In the genomic region with DNA sequence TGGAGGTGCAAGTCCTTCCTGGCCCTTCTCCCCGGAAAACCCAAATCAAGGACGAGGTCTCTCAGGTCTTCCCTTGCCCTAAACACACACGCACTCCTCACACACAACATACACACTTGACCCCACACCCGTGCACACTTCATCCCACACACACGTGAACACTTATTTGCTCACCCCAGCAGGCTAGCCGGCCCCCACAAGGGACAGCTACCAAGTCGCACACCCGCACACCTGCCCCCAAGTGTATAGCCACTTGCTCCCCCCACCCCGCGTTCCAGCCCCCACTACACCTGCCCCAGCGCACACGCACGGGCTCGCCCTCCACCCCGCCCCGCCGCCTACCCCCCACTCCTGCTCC, we compare ENCODE assay signal across 8 cellular contexts. TPM values are rescaled to one million over a fixed set of nuclear protein-coding genes. Genes with fewer than 3 reads are reported as not detected.
DNase-seq lines count a peak whose midpoint lies in the region; ATAC-seq lines count a peak whose summit lies in the region.

No MANE protein-coding gene starts in this region.

- H3K4me3 ChIP-seq in NT2/D1 (ENCODE audit: insufficient read length, low read depth) (peak overlapping the region; percentile 62), thymus (ENCODE audit: low read length) (peak overlapping the region; percentile 78)

- H3K27me3 ChIP-seq in NT2/D1 (ENCODE audit: insufficient read depth, insufficient read length) (no peaks in the 10 kb centered on the region), thymus (ENCODE audit: control insufficient read depth, insufficient read depth) (no peaks in the 10 kb centered on the region)

- DNase-seq in activated naive CD4-positive, alpha-beta T cell treated with anti-CD3 and anti-CD28 coated beads, Interleukin-2, amount 50 U/mL, for 16 hours, result no peak
- DNase-seq in NT2/D1 (ENCODE audit: low read depth, low spot score) (no peak), medulla oblongata (ENCODE audit: extremely low spot score) (peak; percentile 40), AG08396 (ENCODE audit: low spot score) (no peak)
- DNase-seq in central memory CD4-positive, alpha-beta T cell, result peak; percentile 1

- no peaks in the 10 kb centered on the region for H3K9me3 Mint-ChIP-seq in activated naive CD4-positive, alpha-beta T cell treated with anti-CD3 and anti-CD28 coated beads, Interleukin-2, amount 50 U/mL, for 24 hours

- H3K27me3 Mint-ChIP-seq in activated naive CD4-positive, alpha-beta T cell treated with anti-CD3 and anti-CD28 coated beads, Interleukin-2, amount 50 U/mL, for 24 hours, result no peaks in the 10 kb centered on the region

- H3K9me3 ChIP-seq in NT2/D1 (ENCODE audit: insufficient read depth, low read length) (no peaks in the 10 kb centered on the region), thymus (ENCODE audit: control insufficient read depth) (no peaks in the 10 kb centered on the region)

- peaks cover 52% of the 10 kb centered on the region for H3K4me1 Mint-ChIP-seq in activated naive CD4-positive, alpha-beta T cell treated with anti-CD3 and anti-CD28 coated beads, Interleukin-2, amount 50 U/mL, for 24 hours

- H3K36me3 Mint-ChIP-seq in activated naive CD4-positive, alpha-beta T cell treated with anti-CD3 and anti-CD28 coated beads, Interleukin-2, amount 50 U/mL, for 24 hours, result no peaks in the 10 kb centered on the region

- H3K4me1 ChIP-seq in NT2/D1 (ENCODE audit: insufficient read depth, insufficient read length) (peaks cover 12% of the 10 kb centered on the region), thymus (ENCODE audit: control insufficient read depth, insufficient read depth, low read length) (peaks cover 5% of the 10 kb centered on the region)

- H3K27ac ChIP-seq in thymus (ENCODE audit: low read depth), result no peak overlapping the region

- peak overlapping the region; percentile 80 for H3K9ac ChIP-seq in NT2/D1 (ENCODE audit: insufficient read length, low read depth)

- no peak for ATAC-seq in GM21529 (IDR thresholded peaks at IDR 0.05; ENCODE audit: unreplicated experiment)

- H3K27ac Mint-ChIP-seq in activated naive CD4-positive, alpha-beta T cell treated with anti-CD3 and anti-CD28 coated beads, Interleukin-2, amount 50 U/mL, for 24 hours, result peak overlapping the region; percentile 88

- H3K4me3 Mint-ChIP-seq in activated naive CD4-positive, alpha-beta T cell treated with anti-CD3 and anti-CD28 coated beads, Interleukin-2, amount 50 U/mL, for 24 hours, result peak overlapping the region; percentile 91

- WGBS in thymus, result under 1% methylated on average over 17 of the region's 17 CpGs

- H3K36me3 ChIP-seq in NT2/D1 (ENCODE audit: insufficient read depth, insufficient read length, low read length) (peaks cover 12% of the 10 kb centered on the region), thymus (ENCODE audit: control insufficient read depth, insufficient read depth) (peaks cover 3% of the 10 kb centered on the region)

RNA-seq across cellular contexts. Expression of gene TGFBRAP1, which starts 0.4 kb away (rescaled TPM):
- 6.1 TPM for polyA plus RNA-seq in thymus

RNA-seq across cellular contexts. Expression of gene C2orf49, which starts 8.2 kb away (rescaled TPM):
- 11.1 TPM for polyA plus RNA-seq in thymus

Comparison
In these comparisons a context has a peak if more than half of its experiments do, and no peak if none do; other contexts are left out.
1. DNase-seq: peak in central memory CD4-positive, alpha-beta T cell (single experiment) and medulla oblongata (single experiment); none in activated naive CD4-positive, alpha-beta T cell treated with anti-CD3 and anti-CD28 coated beads, Interleukin-2, amount 50 U/mL, for 16 hours (single experiment), NT2/D1 (single experiment) and AG08396 (single experiment).